In the genomic region with DNA sequence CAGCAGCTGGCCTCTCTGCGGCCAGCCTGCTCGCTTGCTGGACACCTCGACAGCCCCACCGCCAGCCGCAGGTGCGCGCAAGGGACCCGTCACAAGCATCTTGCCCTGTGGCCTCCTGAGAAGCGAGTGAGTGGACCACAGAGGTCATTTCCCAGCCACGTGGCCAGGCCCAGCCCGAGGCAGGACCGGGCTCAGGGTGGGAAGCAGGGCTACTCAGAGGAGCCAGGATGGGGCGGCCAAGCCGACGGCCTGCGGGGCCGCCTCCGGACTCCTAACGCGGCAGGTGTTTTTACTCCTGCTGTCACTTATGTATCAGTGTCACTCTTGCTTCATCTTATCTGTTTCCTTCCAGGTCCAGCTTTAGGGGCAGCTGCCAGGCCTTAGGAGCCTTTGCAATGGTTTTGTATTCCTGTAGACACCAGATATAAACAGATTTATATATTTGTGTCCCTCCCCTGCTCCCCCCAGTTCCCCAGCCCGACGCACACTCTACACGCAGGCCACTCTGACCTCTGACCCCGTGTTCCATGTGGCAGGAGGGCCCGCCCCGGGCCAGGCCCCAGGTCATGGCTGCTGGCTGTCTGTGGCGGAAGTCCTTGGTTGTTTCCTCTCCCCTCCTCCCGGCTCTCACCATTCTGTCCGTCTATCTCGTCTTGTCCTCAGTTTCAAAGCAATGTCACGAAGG, we compare ENCODE assay signal across 15 cellular contexts.
"Had no signal": no experiment of that assay in that cellular context is flagged by ENCODE, and none has a peak within 500 bp of the region (broad histone marks: within the 10 kb centered on the region; RNA-seq: fewer than 3 reads in every experiment).

No MANE protein-coding gene starts in this region.

- H3K27ac ChIP-seq: cardiac muscle cell, parathyroid adenoma, SK-N-MC had no signal

- H3K27me3 ChIP-seq: cardiac muscle cell had no signal

- ATAC-seq: activated CD8-positive, alpha-beta T cell treated with anti-CD3 and anti-CD28 coated beads, Interleukin-2, amount 10 ng/mL, durations not matched to agents 7 days and 5 days; activated naive CD8-positive, alpha-beta T cell treated with anti-CD3 and anti-CD28 coated beads, Interleukin-2, amount 50 U/mL, for 24 hours; naive thymus-derived CD8-positive, alpha-beta T cell; stimulated activated memory B cell treated with anti-CD40 and anti-IgM and Interleukin-4, amounts not matched to agents 10 μg/mL and 1 μg/mL and 100 μg/mL, for 72 hours had no signal

- H3K4me3 ChIP-seq: cardiac muscle cell, SK-N-MC, smooth muscle cell had no signal

- H3K36me3 ChIP-seq: cardiac muscle cell had no signal

- DNase-seq: activated CD4-positive, alpha-beta T cell treated with anti-CD3 and anti-CD28 coated beads for 48 hours; activated CD8-positive, alpha-beta memory T cell treated with anti-CD3 and anti-CD28 coated beads, Interleukin-2, amount 50 U/mL, for 48 hours; activated CD8-positive, alpha-beta T cell treated with anti-CD3 and anti-CD28 coated beads, Interleukin-2, amount 10 ng/mL, durations not matched to agents 7 days and 5 days; activated naive CD4-positive, alpha-beta T cell; activated naive CD8-positive, alpha-beta T cell treated with anti-CD3 and anti-CD28 coated beads, Interleukin-2, amount 50 U/mL, for 24 hours; cortex of kidney; effector CD8-positive, alpha-beta T cell; foreskin melanocyte; mammary epithelial cell had no signal
